19 cellular contexts compared by ENCODE assay signal in genomic region chr22:27578937-27579617, GRCh38.
"Had no signal": no experiment of that assay in that cellular context is flagged by ENCODE, and none has a peak within 500 bp of the region (broad histone marks: within the 10 kb centered on the region; RNA-seq: fewer than 3 reads in every experiment).

No MANE protein-coding gene starts in this region.

- H3K36me3 ChIP-seq: esophagus squamous epithelium, gastroesophageal sphincter, prostate gland, sigmoid colon, suprapubic skin had no signal

- H3K27me3 ChIP-seq: sigmoid colon had no signal

- ATAC-seq: activated CD8-positive, alpha-beta T cell treated with anti-CD3 and anti-CD28 coated beads, Interleukin-2, amount 10 ng/mL, durations not matched to agents 7 days and 5 days; activated naive CD8-positive, alpha-beta T cell treated with anti-CD3 and anti-CD28 coated beads, Interleukin-2, amount 50 U/mL, for 24 hours; gastroesophageal sphincter; naive thymus-derived CD4-positive, alpha-beta T cell; SK-N-SH treated with all-trans-retinoic acid at 6 μM for 48 hours; stimulated activated naive CD8-positive, alpha-beta T cell treated with anti-CD3 and anti-CD28 coated beads, Interleukin-15, Interleukin-2, amounts not matched to agents 100 U/mL and 50 U/mL, for 24 hours had no signal

- H3K9me3 ChIP-seq: esophagus squamous epithelium, gastroesophageal sphincter, prostate gland, sigmoid colon, suprapubic skin had no signal

- DNase-seq: activated CD4-positive, alpha-beta T cell treated with anti-CD3 and anti-CD28 coated beads for 4 hours; activated CD8-positive, alpha-beta memory T cell treated with anti-CD3 and anti-CD28 coated beads, Interleukin-2, amount 50 U/mL, for 48 hours; activated CD8-positive, alpha-beta T cell treated with anti-CD3 and anti-CD28 coated beads, Interleukin-2, amount 10 ng/mL, durations not matched to agents 7 days and 5 days; activated naive CD4-positive, alpha-beta T cell treated with Interleukin-2 at 50 U/mL for 16 hours; activated naive CD8-positive, alpha-beta T cell treated with anti-CD3 and anti-CD28 coated beads, Interleukin-2, amount 50 U/mL, for 24 hours; cerebellar nuclear complex; esophagus squamous epithelium; hypothalamus; naive thymus-derived CD4-positive, alpha-beta T cell; occipital lobe; sigmoid colon; stimulated activated CD4-positive, alpha-beta T cell treated with anti-CD3 and anti-CD28 coated beads, Interleukin-4, amount 100 ng/mL, for 1 hour; stimulated activated CD8-positive, alpha-beta memory T cell treated with anti-CD3 and anti-CD28 coated beads, Interleukin-4, amount 100 ng/mL, for 48 hours; stimulated activated naive CD8-positive, alpha-beta T cell treated with anti-CD3 and anti-CD28 coated beads, Interleukin-15, Interleukin-2, amounts not matched to agents 100 U/mL and 50 U/mL, for 24 hours had no signal

- H3K4me1 ChIP-seq: prostate gland had no signal

- H3K27ac ChIP-seq: prostate gland, suprapubic skin had no signal

- H3K4me3 ChIP-seq: esophagus squamous epithelium, gastroesophageal sphincter, lung, prostate gland, sigmoid colon, suprapubic skin had no signal
